Comparison of ENCODE assay signal across 19 cellular contexts in the genomic region with DNA sequence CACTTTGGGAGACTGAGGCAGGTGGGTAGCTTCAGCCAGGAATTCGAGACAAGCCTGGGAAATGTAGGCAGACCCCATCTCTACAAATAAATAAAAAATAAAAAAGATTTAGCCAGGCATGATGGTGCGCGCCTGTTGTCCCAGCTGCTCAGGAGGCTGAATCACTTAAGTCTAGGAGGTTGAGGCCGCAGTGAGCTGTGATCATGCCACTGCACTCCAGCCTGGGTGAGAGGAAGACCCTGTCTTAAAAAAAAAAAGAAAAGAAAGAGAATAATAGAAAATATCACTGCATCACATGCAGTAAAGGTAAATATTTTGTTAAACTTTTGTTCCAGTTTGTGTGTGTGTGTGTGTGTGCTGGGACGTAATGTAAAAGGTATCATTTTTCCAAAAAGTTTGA. TPM values are rescaled to one million over a fixed set of nuclear protein-coding genes. Genes with fewer than 3 reads are reported as not detected.
"Had no signal": no experiment of that assay in that cellular context is flagged by ENCODE, and none has a peak within 500 bp of the region (broad histone marks: within the 10 kb centered on the region; RNA-seq: fewer than 3 reads in every experiment).

No MANE protein-coding gene starts in this region.

- ATAC-seq: activated CD8-positive, alpha-beta T cell treated with anti-CD3 and anti-CD28 coated beads for 36 hours; heart left ventricle; left colon; naive thymus-derived CD4-positive, alpha-beta T cell; stimulated activated naive B cell treated with anti-CD40 and anti-IgM and Interleukin-4, amounts not matched to agents 10 μg/mL and 1 μg/mL and 100 μg/mL, for 72 hours had no signal

- H3K4me3 Mint-ChIP-seq: activated naive CD8-positive, alpha-beta T cell treated with anti-CD3 and anti-CD28 coated beads, Interleukin-2, amount 10 ng/mL, durations not matched to agents 7 days and 5 days; dendritic cell treated with granulocyte-macrophage colony-stimulating factor and Interleukin-4, amounts not matched to agents 40 ng/mL and 50 ng/mL, for 4 days; stimulated activated naive B cell treated with anti-CD40 and anti-IgM and Interleukin-4, amounts not matched to agents 10 μg/mL and 1 μg/mL and 100 μg/mL, for 72 hours had no signal

- H3K36me3 Mint-ChIP-seq: stimulated activated naive B cell treated with anti-CD40 and anti-IgM and Interleukin-4, amounts not matched to agents 10 μg/mL and 1 μg/mL and 100 μg/mL, for 72 hours had no signal

- H3K9me3 Mint-ChIP-seq: activated CD8-positive, alpha-beta T cell treated with anti-CD3 and anti-CD28 coated beads for 36 hours; activated naive CD8-positive, alpha-beta T cell treated with anti-CD3 and anti-CD28 coated beads, Interleukin-2, amount 10 ng/mL, durations not matched to agents 7 days and 5 days; dendritic cell treated with granulocyte-macrophage colony-stimulating factor and Interleukin-4, amounts not matched to agents 40 ng/mL and 50 ng/mL, for 4 days; naive thymus-derived CD4-positive, alpha-beta T cell; stimulated activated naive B cell treated with anti-CD40 and anti-IgM and Interleukin-4, amounts not matched to agents 10 μg/mL and 1 μg/mL and 100 μg/mL, for 72 hours had no signal

- H3K27ac ChIP-seq: ascending aorta, breast epithelium, heart left ventricle, ovary, sigmoid colon, transverse colon, vagina had no signal

- DNase-seq: activated CD4-positive, CD25-positive, alpha-beta regulatory T cell; activated CD8-positive, alpha-beta T cell treated with anti-CD3 and anti-CD28 coated beads for 36 hours; activated effector memory CD4-positive, alpha-beta T cell treated with Interleukin-2 at 50 U/mL for 16 hours; activated naive CD8-positive, alpha-beta T cell treated with anti-CD3 and anti-CD28 coated beads, Interleukin-2, amount 10 ng/mL, durations not matched to agents 7 days and 5 days; effector memory CD4-positive, alpha-beta T cell; heart left ventricle; left colon; naive thymus-derived CD4-positive, alpha-beta T cell; ovary; sigmoid colon; stimulated activated CD4-positive, alpha-beta T cell treated with anti-CD3 and anti-CD28 coated beads, Interleukin-2, amount 100 ng/mL, for 48 hours; stimulated activated naive B cell treated with anti-CD40 and anti-IgM and Interleukin-4, amounts not matched to agents 10 μg/mL and 1 μg/mL and 100 μg/mL, for 72 hours; substantia nigra; T-helper 2 cell; transverse colon had no signal

- H3K27me3 ChIP-seq: ascending aorta, breast epithelium, ovary, vagina had no signal

- H3K27ac Mint-ChIP-seq: activated CD8-positive, alpha-beta T cell treated with anti-CD3 and anti-CD28 coated beads for 36 hours; activated naive CD8-positive, alpha-beta T cell treated with anti-CD3 and anti-CD28 coated beads, Interleukin-2, amount 10 ng/mL, durations not matched to agents 7 days and 5 days; dendritic cell treated with granulocyte-macrophage colony-stimulating factor and Interleukin-4, amounts not matched to agents 40 ng/mL and 50 ng/mL, for 4 days; stimulated activated naive B cell treated with anti-CD40 and anti-IgM and Interleukin-4, amounts not matched to agents 10 μg/mL and 1 μg/mL and 100 μg/mL, for 72 hours had no signal

RNA-seq across cellular contexts. Expression of gene STRIP2, which starts 3.0 kb away (rescaled TPM):
- polyA plus RNA-seq: naive thymus-derived CD4-positive, alpha-beta T cell had no signal
